In the genomic region with DNA sequence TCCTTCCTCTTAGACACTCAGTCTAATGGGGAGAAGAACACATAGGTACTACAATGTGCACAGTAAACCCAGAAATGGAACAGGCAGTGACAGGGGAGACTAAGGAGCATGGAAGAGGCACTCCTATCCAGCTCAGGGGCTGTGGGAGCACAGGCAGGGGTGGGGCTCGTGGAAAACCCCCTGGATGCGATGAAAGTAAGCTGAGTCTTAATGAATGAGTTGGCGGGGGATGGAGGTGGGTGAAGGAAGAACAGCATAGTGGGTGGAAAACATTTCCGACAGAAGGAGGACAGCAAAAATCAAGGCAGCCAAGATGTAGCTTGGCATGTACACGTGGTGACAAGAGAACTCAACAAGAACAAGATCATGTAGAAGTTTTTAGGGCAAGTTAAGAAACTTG, we compare ENCODE assay signal across 35 cellular contexts.
"Had no signal": no experiment of that assay in that cellular context is flagged by ENCODE, and none has a peak within 500 bp of the region (broad histone marks: within the 10 kb centered on the region; RNA-seq: fewer than 3 reads in every experiment).

No MANE protein-coding gene starts in this region.

- H3K36me3 ChIP-seq: MG63 had no signal

- H3K9me3 ChIP-seq: MG63 had no signal

- DNase-seq: Karpas-422, Kasumi-1, MM.1S, MV-4-11, NCI-H1048, NCI-H1092, NCI-H1092 treated with DMSO at 0.1 percent for 48 hours, NCI-H1105, NCI-H1105 treated with DMSO at 0.1 percent for 48 hours, NCI-H1417, NCI-H1417 treated with DMSO at 0.1 percent for 48 hours, NCI-H1436, NCI-H1436 treated with DMSO at 0.1 percent for 48 hours, NCI-H146, NCI-H1694, NCI-H1694 treated with DMSO at 0.1 percent for 48 hours, NCI-H187, NCI-H187 treated with DMSO at 0.1 percent for 48 hours, NCI-H1930, NCI-H2029, NCI-H2029 treated with DMSO at 0.1 percent for 48 hours, NCI-H2081, NCI-H2081 treated with DMSO at 0.1 percent for 48 hours, NCI-H2107, NCI-H2171, NCI-H2171 treated with DMSO at 0.1 percent for 48 hours, NCI-H2227 treated with DMSO at 0.1 percent for 48 hours, NCI-H226, NCI-H345, NCI-H446, NCI-H446 treated with DMSO at 0.1 percent for 48 hours, NCI-H510A, NCI-H510A treated with DMSO at 0.1 percent for 48 hours, NCI-H524 had no signal

- H3K4me3 ChIP-seq: MG63 had no signal

- H3K27me3 ChIP-seq: MG63 had no signal
